In genomic region chr11:721347-721912, GRCh38 we compare ENCODE assay signal across 7 cellular contexts. TPM values are rescaled to one million over a fixed set of nuclear protein-coding genes. Genes with fewer than 3 reads are reported as not detected.
DNase-seq lines count a peak whose midpoint lies in the region; ATAC-seq and TF ChIP-seq lines count a peak whose summit lies in the region.
"Had no signal": no experiment of that assay in that cellular context is flagged by ENCODE, and none has a peak within 500 bp of the region (broad histone marks: within the 10 kb centered on the region; RNA-seq: fewer than 3 reads in every experiment).

No MANE protein-coding gene starts in this region.

- peak overlapping the region; percentile 59 to 93 (median 86) for H3K4me3 Mint-ChIP-seq in naive B cell

- ATAC-seq in naive B cell (ENCODE audit: low read depth in 2 of 2), result peak; percentile 53 to 54
- no peak for ATAC-seq in HG03457 (IDR thresholded peaks at IDR 0.05; ENCODE audit: unreplicated experiment)

- H4K20me1 ChIP-seq in OCI-LY3 (ENCODE audit: insufficient read depth, low read length), result no peaks in the 10 kb centered on the region

- TF ChIP-seq CTCF in GM12875 (IDR thresholded peaks at IDR 0.05; ENCODE audit: borderline replicate concordance, insufficient read depth, low read depth, low read length) (no peak), OCI-LY3 (IDR thresholded peaks at IDR 0.05; ENCODE audit: low read depth, low read length) (no peak), GM10266 (IDR thresholded peaks at IDR 0.05; ENCODE audit: control insufficient read depth, insufficient read depth, low read depth, missing control alignments) (no peak)

- DNase-seq in naive B cell (peak; percentile 51), NCI-H2227 (lab: John Stamatoyannopoulos, UW; ENCODE audit: unreplicated experiment) (no peak), GM10266 (ENCODE audit: extremely low spot score) (no peak)

- H3K4me1 Mint-ChIP-seq in naive B cell, result peaks cover 13 to 22% (median 22%) of the 10 kb centered on the region in 3 donors

- no peak overlapping the region for H3K27ac ChIP-seq in OCI-LY3 (ENCODE audit: low read length)
- H3K27ac ChIP-seq: pancreas had no signal

- no peaks in the 10 kb centered on the region for H3K36me3 ChIP-seq in OCI-LY3 (replicated peaks; ENCODE audit: low read depth, low read length)

- peak overlapping the region; percentile 23 for H3K4me3 ChIP-seq in GM12875 (ENCODE audit: low read depth, low read length)
- H3K4me3 ChIP-seq in OCI-LY3 (ENCODE audit: low read length), result peak overlapping the region; percentile 80
- H3K4me3 ChIP-seq: pancreas had no signal

- H3K27ac Mint-ChIP-seq in naive B cell, result peak overlapping the region in 3 of 6 donors; percentile 74 to 83 (median 82)

- no peaks in the 10 kb centered on the region for H3K9me3 ChIP-seq in OCI-LY3 (ENCODE audit: insufficient read depth, low read length)
- H3K9me3 ChIP-seq: pancreas had no signal

- H3K4me2 ChIP-seq in OCI-LY3 (ENCODE audit: low read length), result peak overlapping the region; percentile 73

- H3K4me1 ChIP-seq in OCI-LY3 (ENCODE audit: low read length), result peaks cover 34% of the 10 kb centered on the region

- no peak overlapping the region for H3K9ac ChIP-seq in OCI-LY3 (ENCODE audit: low read length)

- peaks cover 25% of the 10 kb centered on the region for H3K27me3 ChIP-seq in OCI-LY3 (ENCODE audit: low read depth, low read length)
- H3K27me3 ChIP-seq: pancreas had no signal

- peaks cover 0 to 3% (median 0%) of the 10 kb centered on the region in 7 donors for H3K9me3 Mint-ChIP-seq in naive B cell

- no peak overlapping the region for H2AFZ ChIP-seq in OCI-LY3 (ENCODE audit: low read depth, low read length)

- no peaks in the 10 kb centered on the region for H3K79me2 ChIP-seq in OCI-LY3 (ENCODE audit: low read length)

- no peaks in the 10 kb centered on the region for H3K36me3 Mint-ChIP-seq in naive B cell

- peaks cover 0 to 36% (median 8%) of the 10 kb centered on the region in 3 donors for H3K27me3 Mint-ChIP-seq in naive B cell

RNA-seq across cellular contexts. Expression of gene EPS8L2, which starts 15.4 kb away (rescaled TPM):
- polyA plus RNA-seq in naive B cell (ENCODE audit: low read depth in 6 of 6), result 1 to 10 TPM; 1.3 to 7.6 (median 3.3) TPM

RNA-seq across cellular contexts. Expression of gene TMEM80, which starts 25.8 kb away (rescaled TPM):
- 10 to 100 TPM; 31.5 to 41.0 (median 36.6) TPM for polyA plus RNA-seq in naive B cell (ENCODE audit: low read depth in 6 of 6)

RNA-seq across cellular contexts. Expression of gene TALDO1, which starts 25.8 kb away (rescaled TPM):
- polyA plus RNA-seq in naive B cell (ENCODE audit: low read depth in 6 of 6), result 100 to 1,000 TPM; 156 to 201 (median 164) TPM

RNA-seq across cellular contexts. Expression of gene DEAF1, which starts 26.4 kb away (rescaled TPM):
- polyA plus RNA-seq in naive B cell (ENCODE audit: low read depth in 6 of 6), result 10 to 100 TPM; 16.7 to 39.8 (median 24.7) TPM

RNA-seq across cellular contexts. Expression of gene GATD1, which starts 55.9 kb away (rescaled TPM):
- 10 to 100 TPM in 1 of 6 donors, 1 to 10 TPM in 4, not detected in 1; 4.5 to 14.1 (median 7.0) TPM for polyA plus RNA-seq in naive B cell (ENCODE audit: low read depth in 6 of 6)
